8 cellular contexts compared by ENCODE assay signal in genomic region chr13:99307648-99308339, GRCh38. TPM values are rescaled to one million over a fixed set of nuclear protein-coding genes. Genes with fewer than 3 reads are reported as not detected.
DNase-seq lines count a peak whose midpoint lies in the region; ATAC-seq and TF ChIP-seq lines count a peak whose summit lies in the region.

No MANE protein-coding gene starts in this region.

- H3K27ac ChIP-seq in HEK293 (ENCODE audit: extremely low read depth, low read depth, low read length), result no peak overlapping the region
- H3K27ac ChIP-seq in PC-3 (ENCODE audit: low read length), result peak overlapping the region; percentile 36
- H3K27ac ChIP-seq in layer of hippocampus (ENCODE audit: low read depth, low read length), result peak overlapping the region; percentile 15

- in situ Hi-C loops in Caki2 (cut with HindIII; ENCODE audit: low pct_unique_long_range_greater_than_20kb, low sequenced_read_pairs), result no loop called here

- POLR2A ChIA-PET in HEK293 (lab: Yijun Ruan, JAX) (no interaction called here), PC-3 (lab: Charles Lee; ENCODE audit: unreplicated experiment) (interaction anchor here (0.6 kb wide), 1 partner anchor 41 kb away, joined by 4 read pairs; no protein-coding TSS in a partner anchor)

- no peaks in the 10 kb centered on the region for H3F3A ChIP-seq in PC-3 (ENCODE audit: low read length, unreplicated experiment)

- DNase-seq in Caki2 (ENCODE audit: low read depth) (peak; percentile 37), PC-3 (peak; percentile 53), NCI-H1694 treated with DMSO at 0.1 percent for 48 hours (lab: John Stamatoyannopoulos, UW) (no peak)
- peak; percentile 29 for DNase-seq in activated naive CD8-positive, alpha-beta T cell treated with anti-CD3 and anti-CD28 coated beads, Interleukin-2, amount 50 U/mL, for 16 hours (ENCODE audit: low read depth, low spot score)

- peaks cover 50% of the 10 kb centered on the region for H3K36me3 Mint-ChIP-seq in stimulated activated memory B cell treated with anti-CD40 and anti-IgM and Interleukin-4, amounts not matched to agents 10 μg/mL and 1 μg/mL and 100 μg/mL, for 72 hours

- peak overlapping the region; percentile 77 for H3K27ac Mint-ChIP-seq in stimulated activated memory B cell treated with anti-CD40 and anti-IgM and Interleukin-4, amounts not matched to agents 10 μg/mL and 1 μg/mL and 100 μg/mL, for 72 hours

- TF ChIP-seq CTCF in HEK293 (tag by site-specific recombination; IDR thresholded peaks at IDR 0.05), result no peak
- TF ChIP-seq CTCF in PC-3 (conservative IDR thresholded peaks at IDR 0.05; ENCODE audit: low read depth, low read length), result no peak

- H3K9me3 Mint-ChIP-seq in stimulated activated memory B cell treated with anti-CD40 and anti-IgM and Interleukin-4, amounts not matched to agents 10 μg/mL and 1 μg/mL and 100 μg/mL, for 72 hours, result no peaks in the 10 kb centered on the region

- no peaks in the 10 kb centered on the region for H3K9me3 ChIP-seq in HEK293 (ENCODE audit: control insufficient read depth, insufficient read depth, low read depth, low read length)
- H3K9me3 ChIP-seq in PC-3 (ENCODE audit: low read length), result no peaks in the 10 kb centered on the region

- no TSS peak for BruUV-seq in PC-3 (replicated peaks; lab: Mats Ljungman, UMichigan)

- no peaks in the 10 kb centered on the region for H3K9me2 ChIP-seq in PC-3 (replicated peaks; ENCODE audit: low read length)

- CTCF ChIA-PET in HEK293 (lab: Yijun Ruan, JAX), result no interaction called here
- CTCF ChIA-PET in PC-3 (lab: Charles Lee), result no interaction called here

- H3K79me2 ChIP-seq in PC-3 (ENCODE audit: low read length), result no peaks in the 10 kb centered on the region; the same call in 1 of the 2 replicates

- no peak overlapping the region for H2AFZ ChIP-seq in PC-3 (ENCODE audit: low read length)

- peak overlapping the region; percentile 97 for H3K4me3 Mint-ChIP-seq in stimulated activated memory B cell treated with anti-CD40 and anti-IgM and Interleukin-4, amounts not matched to agents 10 μg/mL and 1 μg/mL and 100 μg/mL, for 72 hours

- peaks cover 19% of the 10 kb centered on the region for H3K4me1 ChIP-seq in HEK293 (ENCODE audit: control insufficient read depth, insufficient read depth, low read length)
- peaks cover 33% of the 10 kb centered on the region for H3K4me1 ChIP-seq in PC-3 (ENCODE audit: insufficient read depth, low read length)

- no peaks in the 10 kb centered on the region for H4K20me1 ChIP-seq in PC-3 (ENCODE audit: low read length)

- ATAC-seq in PC-3 (peak; percentile 64), HG03159 (IDR thresholded peaks at IDR 0.05; ENCODE audit: unreplicated experiment) (no peak)
- ATAC-seq in stimulated activated memory B cell treated with anti-CD40 and anti-IgM and Interleukin-4, amounts not matched to agents 10 μg/mL and 1 μg/mL and 100 μg/mL, for 72 hours, result peak; percentile 65

- peak overlapping the region; percentile 14; the same call in 1 of the 2 replicates for H3K4me2 ChIP-seq in PC-3 (ENCODE audit: low read length)

- H3K4me3 ChIP-seq in HEK293 (ENCODE audit: low read depth, low read length) (no peak overlapping the region), PC-3 (ENCODE audit: low read length) (no peak overlapping the region)

- H3K9ac ChIP-seq in PC-3 (ENCODE audit: low read length), result no peak overlapping the region

- peaks cover 75% of the 10 kb centered on the region for H3K4me1 Mint-ChIP-seq in stimulated activated memory B cell treated with anti-CD40 and anti-IgM and Interleukin-4, amounts not matched to agents 10 μg/mL and 1 μg/mL and 100 μg/mL, for 72 hours

- H3K27me3 ChIP-seq in PC-3 (ENCODE audit: low read length) (no peaks in the 10 kb centered on the region), layer of hippocampus (ENCODE audit: control insufficient read depth, insufficient read depth, low read length) (no peaks in the 10 kb centered on the region)

- intact Hi-C loops in PC-3 (cut with micrococcal nuclease), result no loop called here

- H3K36me3 ChIP-seq in HEK293 (ENCODE audit: control insufficient read depth in 2 of 2, insufficient read depth in 1 of 2, low read length in 2 of 2) (no peaks in the 10 kb centered on the region), PC-3 (ENCODE audit: low read depth, low read length) (no peaks in the 10 kb centered on the region)

- no peaks in the 10 kb centered on the region for H3K27me3 Mint-ChIP-seq in stimulated activated memory B cell treated with anti-CD40 and anti-IgM and Interleukin-4, amounts not matched to agents 10 μg/mL and 1 μg/mL and 100 μg/mL, for 72 hours

TF ChIP-seq in HEK293, 187 proteins besides CTCF, POLR2A, EP300 and RAD21:
- no peak for TF ChIP-seq ZNF157 (tag by site-specific recombination; IDR thresholded peaks at IDR 0.05)
- TF ChIP-seq ZBTB26 (tag by site-specific recombination; optimal IDR thresholded peaks at IDR 0.05), result no peak
- TF ChIP-seq SCRT2 (tag by site-specific recombination; IDR thresholded peaks at IDR 0.05), result peak; percentile 47
- TF ChIP-seq ZNF362 (tag by site-specific recombination; IDR thresholded peaks at IDR 0.05), result no peak
- TF ChIP-seq INSM2 (tag by site-specific recombination; IDR thresholded peaks at IDR 0.05), result 0 out of 2 replicates have a peak, but pooled peaks have one; percentile 22

RNA-seq across cellular contexts. Expression of gene GPR183, which starts 0.6 kb away (rescaled TPM):
- not detected in 2 replicates for total RNA-seq in Caki2 (2014; rRNA removed; shearing (Covaris generic); ENCODE audit: low replicate concordance)
- total RNA-seq in PC-3 (2014; rRNA removed), result not detected in 2 replicates

RNA-seq across cellular contexts. Expression of gene GPR18, which starts 49.6 kb away (rescaled TPM):
- not detected in 2 replicates for total RNA-seq in Caki2 (2014; rRNA removed; shearing (Covaris generic); ENCODE audit: low replicate concordance)
- not detected in 2 replicates for total RNA-seq in PC-3 (2014; rRNA removed)
